Comparison of ENCODE assay signal across 21 cellular contexts in genomic region chr2:175854665-175855064, GRCh38.
DNase-seq lines count a peak whose midpoint lies in the region; TF ChIP-seq lines count a peak whose summit lies in the region.
"Had no signal": no experiment of that assay in that cellular context is flagged by ENCODE, and none has a peak within 500 bp of the region (broad histone marks: within the 10 kb centered on the region; RNA-seq: fewer than 3 reads in every experiment).

No MANE protein-coding gene starts in this region.

- H3K27me3 Mint-ChIP-seq in glutamatergic neuron (ENCODE audit: unreplicated experiment), result peaks cover 8% of the 10 kb centered on the region

- H3K36me3 ChIP-seq in SJCRH30, result no peaks in the 10 kb centered on the region
- H3K36me3 ChIP-seq: neutrophil, thyroid gland had no signal

- DNase-seq in AG08395 (ENCODE audit: low spot score) (peak; percentile 52), LHCN-M2 (ENCODE audit: low read depth) (peak; percentile 94), SJCRH30 (peak; percentile 83 to 90), glutamatergic neuron (peak; percentile 51), KG1 (lab: John Stamatoyannopoulos, UW) (no peak), GM10266 (ENCODE audit: extremely low spot score) (no peak), NAMALWA (ENCODE audit: low spot score) (no peak)
- no peak for DNase-seq in activated T-cell treated with anti-CD3 and anti-CD28 coated beads, Interleukin-2, amount 50 U/mL, for 48 hours
- DNase-seq: activated CD4-positive, alpha-beta T cell treated with anti-CD3 and anti-CD28 coated beads, Interleukin-2, amount 10 ng/mL, durations not matched to agents 7 days and 5 days; activated CD8-positive, alpha-beta memory T cell treated with anti-CD3 and anti-CD28 coated beads, Interleukin-2, amount 50 U/mL, for 48 hours; activated naive CD4-positive, alpha-beta T cell; CD4-positive, CD25-positive, alpha-beta regulatory T cell; foreskin melanocyte; NCI-H2029; NK-92 treated with Interleukin-12 subunit alpha and Interleukin-12 subunit beta, amount 100 ng/mL, for 24 hours; stimulated activated naive B cell treated with anti-CD40 and anti-IgM and Interleukin-4, amounts not matched to agents 10 μg/mL and 1 μg/mL and 100 μg/mL, for 72 hours; thyroid gland had no signal

- TF ChIP-seq CTCF in glutamatergic neuron (IDR thresholded peaks at IDR 0.05; ENCODE audit: partially characterized antibody, unreplicated experiment) (no peak), GM10266 (IDR thresholded peaks at IDR 0.05; ENCODE audit: control insufficient read depth, insufficient read depth, low read depth, missing control alignments) (no peak)

- peaks cover 15% of the 10 kb centered on the region for H3K9me3 Mint-ChIP-seq in glutamatergic neuron (ENCODE audit: unreplicated experiment)
- H3K9me3 Mint-ChIP-seq: activated CD4-positive, alpha-beta T cell treated with anti-CD3 and anti-CD28 coated beads, Interleukin-2, amount 10 ng/mL, durations not matched to agents 7 days and 5 days had no signal

- H3K27me3 ChIP-seq in SJCRH30, result no peaks in the 10 kb centered on the region
- H3K27me3 ChIP-seq: neutrophil, thyroid gland had no signal

- H3K36me3 Mint-ChIP-seq in glutamatergic neuron (ENCODE audit: unreplicated experiment), result peaks cover 5% of the 10 kb centered on the region
- H3K36me3 Mint-ChIP-seq: CD4-positive, CD25-positive, alpha-beta regulatory T cell; mesothelial cell of epicardium; stimulated activated naive B cell treated with anti-CD40 and anti-IgM and Interleukin-4, amounts not matched to agents 10 μg/mL and 1 μg/mL and 100 μg/mL, for 72 hours had no signal

- H3K4me3 Mint-ChIP-seq in glutamatergic neuron (ENCODE audit: unreplicated experiment), result peak overlapping the region; percentile 66
- H3K4me3 Mint-ChIP-seq: activated CD4-positive, alpha-beta T cell treated with anti-CD3 and anti-CD28 coated beads, Interleukin-2, amount 10 ng/mL, durations not matched to agents 7 days and 5 days; CD4-positive, CD25-positive, alpha-beta regulatory T cell; mesothelial cell of epicardium; stimulated activated naive B cell treated with anti-CD40 and anti-IgM and Interleukin-4, amounts not matched to agents 10 μg/mL and 1 μg/mL and 100 μg/mL, for 72 hours had no signal

- peaks cover 49% of the 10 kb centered on the region for H3K4me1 Mint-ChIP-seq in glutamatergic neuron (ENCODE audit: low read depth, unreplicated experiment)
- H3K4me1 Mint-ChIP-seq: activated CD4-positive, alpha-beta T cell treated with anti-CD3 and anti-CD28 coated beads, Interleukin-2, amount 10 ng/mL, durations not matched to agents 7 days and 5 days; CD4-positive, CD25-positive, alpha-beta regulatory T cell; stimulated activated naive B cell treated with anti-CD40 and anti-IgM and Interleukin-4, amounts not matched to agents 10 μg/mL and 1 μg/mL and 100 μg/mL, for 72 hours had no signal

- H3K27ac ChIP-seq in SJCRH30, result peak overlapping the region; percentile 80
- H3K27ac ChIP-seq: A549, neutrophil, RWPE1, thyroid gland had no signal

- H3K4me3 ChIP-seq in SJCRH30, result peak overlapping the region; percentile 32
- H3K4me3 ChIP-seq: A549, thyroid gland had no signal

- peaks cover 36% of the 10 kb centered on the region for H3K4me1 ChIP-seq in SJCRH30
- H3K4me1 ChIP-seq: A549, thyroid gland had no signal

- H3K27ac Mint-ChIP-seq in glutamatergic neuron (ENCODE audit: unreplicated experiment), result peak overlapping the region; percentile 96
- H3K27ac Mint-ChIP-seq: activated CD4-positive, alpha-beta T cell treated with anti-CD3 and anti-CD28 coated beads, Interleukin-2, amount 10 ng/mL, durations not matched to agents 7 days and 5 days; CD4-positive, CD25-positive, alpha-beta regulatory T cell; mesothelial cell of epicardium; stimulated activated naive B cell treated with anti-CD40 and anti-IgM and Interleukin-4, amounts not matched to agents 10 μg/mL and 1 μg/mL and 100 μg/mL, for 72 hours had no signal

- H3K9me3 ChIP-seq in SJCRH30 (replicated peaks), result no peaks in the 10 kb centered on the region
- H3K9me3 ChIP-seq: A549, neutrophil, thyroid gland had no signal

Comparison
In these comparisons a context has a peak if more than half of its experiments do, and no peak if none do; other contexts are left out.
1. DNase-seq: peak in AG08395 (single experiment), LHCN-M2 (single experiment), SJCRH30 (2 of 2) and glutamatergic neuron (single experiment); none in KG1 (single experiment), GM10266 (single experiment), activated T-cell treated with anti-CD3 and anti-CD28 coated beads, Interleukin-2, amount 50 U/mL, for 48 hours (0 of 2) and NAMALWA (single experiment).